In genomic region chr11:70353329-70353728, GRCh38 we compare ENCODE assay signal across 23 cellular contexts.
"Had no signal": no experiment of that assay in that cellular context is flagged by ENCODE, and none has a peak within 500 bp of the region (broad histone marks: within the 10 kb centered on the region; RNA-seq: fewer than 3 reads in every experiment).

No MANE protein-coding gene starts in this region.

- H3K9me3 Mint-ChIP-seq: IgD-negative memory B cell had no signal

- H3K4me1 ChIP-seq: SJSA1 had no signal

- H3K4me3 ChIP-seq: K562, SJSA1, SK-N-MC had no signal

- ATAC-seq: K562 had no signal

- DNase-seq: Kasumi-1, MM.1S, NCI-H1092 treated with DMSO at 0.1 percent for 48 hours, NCI-H1436, NCI-H187, NCI-H2029, NCI-H2081 treated with DMSO at 0.1 percent for 48 hours, NCI-H2171, NCI-H226, NCI-H446, NCI-H510A, NCI-H524 treated with DMSO at 0.1 percent for 48 hours, NCI-H69, NCI-H774, Right ventricle myocardium superior, RPMI8226, SIG-M5 had no signal

- H3K4me1 Mint-ChIP-seq: IgD-negative memory B cell had no signal

- H3K9me3 ChIP-seq: SJSA1 had no signal

- H3K4me3 Mint-ChIP-seq: IgD-negative memory B cell had no signal

- H3K27ac ChIP-seq: HL-60, KMS-11, SJSA1, SK-N-MC had no signal

- H3K27me3 ChIP-seq: SJSA1 had no signal

- H3K27me3 Mint-ChIP-seq: IgD-negative memory B cell had no signal

- H3K9ac ChIP-seq: KMS-11 had no signal
